24 cellular contexts compared by ENCODE assay signal in the genomic region with DNA sequence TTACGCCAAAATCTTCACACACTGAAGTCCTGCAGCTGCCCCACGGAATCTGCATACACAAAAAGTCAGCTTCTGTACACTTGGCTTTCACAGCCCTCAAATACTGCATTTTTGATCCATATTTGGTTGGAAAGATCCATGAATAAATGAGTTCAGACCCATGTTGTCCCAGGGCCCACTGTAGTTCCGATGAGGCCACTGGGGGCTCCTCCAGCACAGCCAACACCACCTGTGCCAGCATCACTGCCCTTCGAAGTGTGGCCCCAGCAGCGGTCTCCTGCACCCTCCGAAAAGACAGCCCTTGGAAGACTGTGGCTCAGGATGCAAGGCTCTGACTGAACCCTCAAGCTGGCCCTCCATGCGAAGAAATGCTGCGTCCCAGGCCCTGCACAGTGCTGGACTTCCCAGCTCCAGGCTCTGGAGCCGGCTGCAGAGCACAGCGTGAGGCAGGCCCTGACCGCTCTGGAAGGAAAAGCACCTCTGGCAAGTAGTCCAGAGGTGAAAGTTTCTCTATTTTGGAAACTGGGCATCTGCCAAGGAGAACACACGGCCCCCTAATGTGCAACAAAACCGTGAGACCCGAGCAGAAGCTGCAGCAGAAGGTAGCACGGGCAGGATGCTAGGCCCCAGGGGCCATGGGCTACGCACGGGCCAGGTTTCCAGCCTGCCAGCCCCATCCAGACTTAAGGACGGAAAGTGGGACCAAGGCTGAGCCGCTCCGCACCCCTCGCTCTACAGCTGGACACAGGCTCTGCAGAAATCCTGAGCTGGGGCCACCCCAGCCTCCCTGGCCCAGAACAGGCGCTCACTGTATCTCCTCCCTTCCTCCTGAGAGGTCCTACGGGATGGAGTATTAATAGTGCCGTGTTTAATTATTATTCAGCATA.
"Had no signal": no experiment of that assay in that cellular context is flagged by ENCODE, and none has a peak within 500 bp of the region (broad histone marks: within the 10 kb centered on the region; RNA-seq: fewer than 3 reads in every experiment).

No MANE protein-coding gene starts in this region.

- H3K4me1 Mint-ChIP-seq: nephron progenitor cell had no signal

- H3K4me3 ChIP-seq: heart right ventricle, lower lobe of right lung, mucosa of descending colon, sigmoid colon, smooth muscle cell, thyroid gland had no signal

- H3K27me3 ChIP-seq: sigmoid colon, thyroid gland had no signal

- H3K4me2 ChIP-seq: smooth muscle cell had no signal

- H3K4me1 ChIP-seq: heart right ventricle, lower lobe of right lung, sigmoid colon, thyroid gland had no signal

- H3K27ac Mint-ChIP-seq: activated T-helper 2 cell treated with anti-CD3 and anti-CD28 coated beads, Interferon-gamma antibody, Interleukin-2, Interleukin-4, amounts not matched to agents 10 μg/mL and 5 μg/mL and 100 μg/mL, durations not matched to agents 14 hours and 24 hours and 36 hours; dendritic cell treated with granulocyte-macrophage colony-stimulating factor and Interleukin-4, amounts not matched to agents 40 ng/mL and 50 ng/mL, for 4 days; nephron progenitor cell; T-helper 1 cell treated with Interleukin-12 subunit alpha and Interleukin-12 subunit beta and Interleukin-4 antibody, amounts not matched to agents 30 μg/mL and 1 μg/mL, for 36 hours had no signal

- DNase-seq: activated CD4-positive, alpha-beta T cell treated with anti-CD3 and anti-CD28 coated beads for 4 hours; activated CD4-positive, alpha-beta T cell treated with anti-CD3 and anti-CD28 coated beads, Interleukin-2, amount 50 U/mL, for 48 hours; activated CD4-positive, CD25-positive, alpha-beta regulatory T cell; activated CD8-positive, alpha-beta memory T cell treated with anti-CD3 and anti-CD28 coated beads, Interleukin-2, amount 50 U/mL, for 48 hours; activated naive CD4-positive, alpha-beta T cell treated with Interleukin-2 at 50 U/mL for 16 hours; activated T-cell treated with anti-CD3 and anti-CD28 coated beads, Interleukin-2, amount 50 U/mL, for 4 hours; effector CD4-positive, alpha-beta T cell; heart right ventricle; lower lobe of right lung; occipital lobe; sigmoid colon; stimulated activated CD4-positive, alpha-beta T cell treated with anti-CD3 and anti-CD28 coated beads, Interleukin-2, amount 100 ng/mL, for 48 hours; stimulated activated CD8-positive, alpha-beta memory T cell treated with anti-CD3 and anti-CD28 coated beads, Interleukin-4, amount 100 ng/mL, for 48 hours; stimulated activated naive CD4-positive, alpha-beta T cell; T1000; thyroid gland had no signal

- H3K9me3 Mint-ChIP-seq: activated T-cell treated with anti-CD3 and anti-CD28 coated beads, Interleukin-2, amount 50 U/mL, for 4 hours had no signal

- ATAC-seq: activated T-cell treated with anti-CD3 and anti-CD28 coated beads, Interleukin-2, amount 50 U/mL, for 4 hours; left lobe of liver; lower lobe of right lung; mucosa of descending colon had no signal

- H3K36me3 ChIP-seq: heart right ventricle, lower lobe of right lung, sigmoid colon, thyroid gland had no signal

- H3K27ac ChIP-seq: heart right ventricle, lower lobe of right lung, sigmoid colon, thyroid gland had no signal

- H3K9me3 ChIP-seq: lower lobe of right lung, mucosa of descending colon, sigmoid colon, thyroid gland had no signal

- H3K4me3 Mint-ChIP-seq: activated T-cell treated with anti-CD3 and anti-CD28 coated beads, Interleukin-2, amount 50 U/mL, for 4 hours; brain; dendritic cell treated with granulocyte-macrophage colony-stimulating factor and Interleukin-4, amounts not matched to agents 40 ng/mL and 50 ng/mL, for 4 days; nephron progenitor cell; T-helper 1 cell treated with Interleukin-12 subunit alpha and Interleukin-12 subunit beta and Interleukin-4 antibody, amounts not matched to agents 30 μg/mL and 1 μg/mL, for 36 hours had no signal

- H3K27me3 Mint-ChIP-seq: brain; dendritic cell treated with granulocyte-macrophage colony-stimulating factor and Interleukin-4, amounts not matched to agents 40 ng/mL and 50 ng/mL, for 4 days had no signal
